ENCODE assay signal across 17 cellular contexts in genomic region chr4:175833574-175834350, GRCh38. TPM values are rescaled to one million over a fixed set of nuclear protein-coding genes. Genes with fewer than 3 reads are reported as not detected.
DNase-seq lines count a peak whose midpoint lies in the region; ATAC-seq and TF ChIP-seq lines count a peak whose summit lies in the region.
"Had no signal": no experiment of that assay in that cellular context is flagged by ENCODE, and none has a peak within 500 bp of the region (broad histone marks: within the 10 kb centered on the region; RNA-seq: fewer than 3 reads in every experiment).

No MANE protein-coding gene starts in this region.

- no peaks in the 10 kb centered on the region for H3K36me3 Mint-ChIP-seq in neural progenitor cell
- H3K36me3 Mint-ChIP-seq: mesothelial cell of epicardium had no signal

- no peak overlapping the region for H3K9ac ChIP-seq in neural progenitor cell

- no peaks in the 10 kb centered on the region for H3K9me3 ChIP-seq in neural progenitor cell (ENCODE audit: low read depth)

- H3K27ac Mint-ChIP-seq in neural progenitor cell: peak overlapping the region; percentile 76
- H3K27ac Mint-ChIP-seq: activated naive CD8-positive, alpha-beta T cell treated with anti-CD3 and anti-CD28 coated beads, Interleukin-2, amount 50 U/mL, for 24 hours; mesothelial cell of epicardium had no signal

- in situ Hi-C loops in astrocyte of the spinal cord (cut with HindIII; ENCODE audit: low sequenced_read_pairs): no loop called here

- no peak for TF ChIP-seq CTCF in astrocyte of the spinal cord (IDR thresholded peaks at IDR 0.05; ENCODE audit: low read depth, low read length)
- TF ChIP-seq CTCF in neural progenitor cell (IDR thresholded peaks at IDR 0.05): no peak

- no peaks in the 10 kb centered on the region for H3F3A ChIP-seq in neural progenitor cell (ENCODE audit: low read depth)

- no peaks in the 10 kb centered on the region for H3K27me3 Mint-ChIP-seq in neural progenitor cell (ENCODE audit: insufficient read depth, low read depth)
- H3K27me3 Mint-ChIP-seq: activated naive CD8-positive, alpha-beta T cell treated with anti-CD3 and anti-CD28 coated beads, Interleukin-2, amount 50 U/mL, for 24 hours had no signal

- peaks cover 27% of the 10 kb centered on the region for H3K4me1 Mint-ChIP-seq in neural progenitor cell
- H3K4me1 Mint-ChIP-seq: activated naive CD8-positive, alpha-beta T cell treated with anti-CD3 and anti-CD28 coated beads, Interleukin-2, amount 50 U/mL, for 24 hours; mesothelial cell of epicardium had no signal

- H3K36me3 ChIP-seq in neural progenitor cell: no peaks in the 10 kb centered on the region
- H3K36me3 ChIP-seq: heart right ventricle, WERI-Rb-1 had no signal

- H2AFZ ChIP-seq in neural progenitor cell (replicated peaks): peak overlapping the region; percentile 7

- H3K4me1 ChIP-seq in neural progenitor cell: peaks cover 17% of the 10 kb centered on the region
- H3K4me1 ChIP-seq: heart right ventricle had no signal

- no peaks in the 10 kb centered on the region for H3K9me3 Mint-ChIP-seq in neural progenitor cell
- H3K9me3 Mint-ChIP-seq: activated naive CD8-positive, alpha-beta T cell treated with anti-CD3 and anti-CD28 coated beads, Interleukin-2, amount 50 U/mL, for 24 hours had no signal

- peak; percentile 20 for DNase-seq in D341Med (ENCODE audit: low spot score)
- DNase-seq in M059J (ENCODE audit: low read depth): peak; percentile 27
- DNase-seq in astrocyte of the spinal cord (ENCODE audit: low read depth, low spot score): peak; percentile 12
- DNase-seq in neural progenitor cell (ENCODE audit: low spot score): peak; percentile 34
- no peak for DNase-seq in DMS53 (lab: John Stamatoyannopoulos, UW)
- DNase-seq in hippocampal formation (lab: John Stamatoyannopoulos, UW): no peak
- DNase-seq: activated naive CD8-positive, alpha-beta T cell treated with anti-CD3 and anti-CD28 coated beads, Interleukin-2, amount 50 U/mL, for 24 hours; heart right ventricle; NCI-H1436 treated with DMSO at 0.1 percent for 48 hours; NCI-H526; RPMI8226; stimulated activated naive CD4-positive, alpha-beta T cell; WERI-Rb-1 had no signal

- H3K4me2 ChIP-seq in neural progenitor cell: no peak overlapping the region

- no peaks in the 10 kb centered on the region for H3K27me3 ChIP-seq in neural progenitor cell

- ATAC-seq in GM21526 (IDR thresholded peaks at IDR 0.05; ENCODE audit: low FRiP score, unreplicated experiment) (no peak), HG02840 (IDR thresholded peaks at IDR 0.05; ENCODE audit: low FRiP score, unreplicated experiment) (no peak)
- ATAC-seq: activated naive CD8-positive, alpha-beta T cell treated with anti-CD3 and anti-CD28 coated beads, Interleukin-2, amount 50 U/mL, for 24 hours; heart right ventricle had no signal

- no peak overlapping the region for H3K27ac ChIP-seq in neural progenitor cell
- H3K27ac ChIP-seq: coronary artery, heart right ventricle, WERI-Rb-1 had no signal

- no peaks in the 10 kb centered on the region for H3K79me2 ChIP-seq in neural progenitor cell (ENCODE audit: low read depth)

- H4K20me1 ChIP-seq in neural progenitor cell (ENCODE audit: low read depth): no peaks in the 10 kb centered on the region

- no peak overlapping the region for H3K4me3 Mint-ChIP-seq in neural progenitor cell
- H3K4me3 Mint-ChIP-seq: activated naive CD8-positive, alpha-beta T cell treated with anti-CD3 and anti-CD28 coated beads, Interleukin-2, amount 50 U/mL, for 24 hours; mesothelial cell of epicardium had no signal

- H3K4me3 ChIP-seq in astrocyte of the spinal cord (ENCODE audit: low read depth, low read length) (no peak overlapping the region), neural progenitor cell (no peak overlapping the region)
- H3K4me3 ChIP-seq: coronary artery, heart right ventricle had no signal

RNA-seq across cellular contexts. Expression of gene GPM6A, which starts 21.7 kb away (rescaled TPM):
- total RNA-seq in M059J (2014; rRNA removed; shearing (Covaris generic)): 23.0 and 31.0 TPM in 2 replicates
- total RNA-seq in neural progenitor cell (ENCODE audit: low replicate concordance): 1.4 and 3.6 TPM in 2 replicates

Comparison
In these comparisons a context has a peak if more than half of its experiments do, and no peak if none do; other contexts are left out.
1. DNase-seq: peak in D341Med (single experiment), M059J (single experiment), astrocyte of the spinal cord (single experiment) and neural progenitor cell (single experiment); none in DMS53 (single experiment) and hippocampal formation (0 of 2).